ENCODE assay signal across 16 cellular contexts in the genomic region with DNA sequence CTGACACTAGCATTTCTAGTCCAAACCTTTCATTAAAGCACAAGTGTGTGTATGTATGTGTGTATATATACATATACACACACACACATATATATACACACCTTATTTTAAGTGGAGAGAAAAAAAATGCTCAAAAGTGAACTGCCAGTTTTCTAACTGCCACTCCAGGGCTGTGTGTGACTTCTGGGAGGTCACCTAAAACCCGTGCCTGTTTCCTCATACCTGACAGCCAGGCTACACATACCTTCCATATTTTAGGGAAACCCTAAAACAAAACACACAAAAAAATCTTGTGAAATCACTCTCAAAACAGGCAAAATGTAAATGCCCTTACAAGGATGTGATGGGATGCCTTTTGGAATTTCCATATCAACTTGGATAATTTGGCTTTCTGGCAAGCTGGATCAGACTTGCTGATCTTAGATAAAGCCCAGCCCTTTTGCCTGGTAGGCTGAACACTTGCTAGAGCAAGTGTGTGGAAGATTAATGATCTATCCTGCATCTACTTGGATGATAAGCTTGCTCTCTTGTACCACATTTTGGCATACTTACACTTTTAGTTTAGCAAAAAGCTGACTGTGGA.
DNase-seq lines count a peak whose midpoint lies in the region; ATAC-seq and TF ChIP-seq lines count a peak whose summit lies in the region.
"Had no signal": no experiment of that assay in that cellular context is flagged by ENCODE, and none has a peak within 500 bp of the region (broad histone marks: within the 10 kb centered on the region; RNA-seq: fewer than 3 reads in every experiment).

No MANE protein-coding gene starts in this region.

- H3K4me3 Mint-ChIP-seq in Calu3 (ENCODE audit: low read depth, unreplicated experiment) (no peak overlapping the region), WTC11 (no peak overlapping the region)

- POLR2A ChIA-PET in WTC11 (lab: Charles Lee): no interaction called here

- peak overlapping the region; percentile 30 for H3K27ac Mint-ChIP-seq in Calu3 (ENCODE audit: unreplicated experiment)
- H3K27ac Mint-ChIP-seq in WTC11: peak overlapping the region; percentile 34; the same call in 1 of the 2 replicates

- no peak overlapping the region for H3K9ac ChIP-seq in mesendoderm (ENCODE audit: low read length)

- H3K27me3 Mint-ChIP-seq in Calu3 (ENCODE audit: unreplicated experiment): no peaks in the 10 kb centered on the region
- no peaks in the 10 kb centered on the region for H3K27me3 Mint-ChIP-seq in WTC11 (ENCODE audit: low read depth)

- no peak overlapping the region for H3K4me2 ChIP-seq in mesendoderm (ENCODE audit: low read length)

- no peak overlapping the region for H3K56ac ChIP-seq in mesendoderm (ENCODE audit: low read length)

- no CpG with 5 or more reads among the region's 1 CpG for WGBS in mesendoderm (ENCODE audit: extremely low coverage, insufficient coverage, low lambda C conversion rate)

- no peak overlapping the region for H2BK120ac ChIP-seq in mesendoderm (ENCODE audit: low read depth, low read length)

- ATAC-seq in WTC11: no peak
- no peak for ATAC-seq in HG02610 (IDR thresholded peaks at IDR 0.05; ENCODE audit: unreplicated experiment)
- ATAC-seq: Panc1 had no signal

- H3K4me3 ChIP-seq in mesendoderm (ENCODE audit: low read length): no peak overlapping the region

- H3K79me1 ChIP-seq in mesendoderm (ENCODE audit: low read length): peaks cover 11% of the 10 kb centered on the region

- no peak overlapping the region for H3K23ac ChIP-seq in mesendoderm (ENCODE audit: low read length)

- H3K27ac ChIP-seq in KOPT-K1 (ENCODE audit: low read depth, low read length, poor library complexity, severe bottlenecking): peak overlapping the region; percentile 84
- no peak overlapping the region for H3K27ac ChIP-seq in mesendoderm (ENCODE audit: low read depth, low read length)

- no peak overlapping the region for H2BK5ac ChIP-seq in mesendoderm (ENCODE audit: low read length)

- H3K36me3 Mint-ChIP-seq in Calu3 (ENCODE audit: insufficient read depth, unreplicated experiment): no peaks in the 10 kb centered on the region
- H3K36me3 Mint-ChIP-seq in WTC11: no peaks in the 10 kb centered on the region

- no peak overlapping the region for H3K4ac ChIP-seq in mesendoderm (ENCODE audit: low read depth, low read length)

- H2AK5ac ChIP-seq in mesendoderm (ENCODE audit: low read length): no peak overlapping the region

- intact Hi-C loops in Calu3 (cut with micrococcal nuclease; ENCODE audit: unreplicated experiment): loop anchor here (10.0 kb wide), 1 partner anchor 51 kb away; no protein-coding TSS in a partner anchor

- H4K8ac ChIP-seq in mesendoderm (ENCODE audit: low read depth, low read length): no peak overlapping the region

- H3K9me3 Mint-ChIP-seq in Calu3 (ENCODE audit: low read depth, unreplicated experiment) (no peaks in the 10 kb centered on the region), WTC11 (no peaks in the 10 kb centered on the region)

- H3K36me3 ChIP-seq in KOPT-K1 (ENCODE audit: insufficient read depth, low read length): peaks cover 28% of the 10 kb centered on the region
- no peaks in the 10 kb centered on the region for H3K36me3 ChIP-seq in mesendoderm (ENCODE audit: control insufficient read depth, insufficient read depth, low read length)

- H3K79me2 ChIP-seq in mesendoderm (ENCODE audit: control insufficient read depth, insufficient read depth, low read length): peaks cover 2% of the 10 kb centered on the region

- H3K4me1 ChIP-seq in mesendoderm (ENCODE audit: control insufficient read depth, low read depth, low read length): peaks cover 14% of the 10 kb centered on the region

- no peaks in the 10 kb centered on the region for H3K9me3 ChIP-seq in KOPT-K1 (ENCODE audit: insufficient read depth, low read length, poor library complexity, severe bottlenecking)

- TF ChIP-seq CTCF in Calu3 (IDR thresholded peaks at IDR 0.05; ENCODE audit: unreplicated experiment): no peak
- TF ChIP-seq CTCF in WTC11 (IDR thresholded peaks at IDR 0.05): no peak
- TF ChIP-seq CTCF in GM20000 (IDR thresholded peaks at IDR 0.05; ENCODE audit: extremely low read depth, missing control alignments): no peak

- H3K18ac ChIP-seq in mesendoderm (ENCODE audit: low read length): peak overlapping the region; percentile 51

- no peak overlapping the region for H2BK15ac ChIP-seq in mesendoderm (replicated peaks; ENCODE audit: low read depth)

- no peak overlapping the region for H4K5ac ChIP-seq in mesendoderm (ENCODE audit: low read length)

- DNase-seq in Calu3 (peak; percentile 15), WTC11 (ENCODE audit: low spot score) (no peak), mesendoderm (peak; percentile 42), DMS114 treated with DMSO at 0.1 percent for 48 hours (lab: John Stamatoyannopoulos, UW; ENCODE audit: unreplicated experiment) (no peak), GM20000 (ENCODE audit: low spot score) (no peak)
- DNase-seq: C1 segment of cervical spinal cord, H7, IMR-90, NCI-H1417, NCI-H1930, NCI-H2171, NCI-H446 treated with DMSO at 0.1 percent for 48 hours, NCI-H774 had no signal

- H3K4me1 Mint-ChIP-seq in Calu3 (ENCODE audit: low read depth, unreplicated experiment): peaks cover 65% of the 10 kb centered on the region
- peaks cover 20% of the 10 kb centered on the region for H3K4me1 Mint-ChIP-seq in WTC11

- H3K27me3 ChIP-seq in mesendoderm (ENCODE audit: insufficient read depth, low read length, poor library complexity): no peaks in the 10 kb centered on the region

- no TSS peak for BruUV-seq in Calu3 (replicated peaks; lab: Mats Ljungman, UMichigan)

- CTCF ChIA-PET in Calu3 (lab: Charles Lee) (interaction anchor here (0.5 to 1.0 kb wide), 3 partner anchors 11 to 532 kb away, joined by 3 to 4 read pairs (median 4); no protein-coding TSS in a partner anchor), WTC11 (lab: Charles Lee) (no interaction called here)

TF ChIP-seq in WTC11, 78 proteins besides CTCF, POLR2A, EP300 and RAD21:
- TF ChIP-seq ATF1 (CRISPR knock-in tag; IDR thresholded peaks at IDR 0.05) (no peak), ELF4 (CRISPR knock-in tag; IDR thresholded peaks at IDR 0.05; ENCODE audit: low read depth) (no peak)
- TF ChIP-seq, protein P1, sequence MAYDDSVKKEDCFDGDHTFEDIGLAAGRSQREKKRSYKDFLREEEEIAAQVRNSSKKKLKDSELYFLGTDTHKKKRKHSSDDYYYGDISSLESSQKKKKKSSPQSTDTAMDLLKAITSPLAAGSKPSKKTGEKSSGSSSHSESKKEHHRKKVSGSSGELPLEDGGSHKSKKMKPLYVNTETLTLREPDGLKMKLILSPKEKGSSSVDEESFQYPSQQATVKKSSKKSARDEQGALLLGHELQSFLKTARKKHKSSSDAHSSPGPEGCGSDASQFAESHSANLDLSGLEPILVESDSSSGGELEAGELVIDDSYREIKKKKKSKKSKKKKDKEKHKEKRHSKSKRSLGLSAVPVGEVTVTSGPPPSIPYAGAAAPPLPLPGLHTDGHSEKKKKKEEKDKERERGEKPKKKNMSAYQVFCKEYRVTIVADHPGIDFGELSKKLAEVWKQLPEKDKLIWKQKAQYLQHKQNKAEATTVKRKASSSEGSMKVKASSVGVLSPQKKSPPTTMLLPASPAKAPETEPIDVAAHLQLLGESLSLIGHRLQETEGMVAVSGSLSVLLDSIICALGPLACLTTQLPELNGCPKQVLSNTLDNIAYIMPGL (CRISPR knock-in tag; IDR thresholded peaks at IDR 0.05): no peak
TF ChIP-seq in WTC11: peak in this region for 0.

Comparison
In these comparisons a context has a peak if more than half of its experiments do, and no peak if none do; other contexts are left out.
1. DNase-seq: peak in Calu3 (single experiment) and mesendoderm (single experiment); none in WTC11 (single experiment), DMS114 treated with DMSO at 0.1 percent for 48 hours (single experiment) and GM20000 (single experiment).